In the genomic region with DNA sequence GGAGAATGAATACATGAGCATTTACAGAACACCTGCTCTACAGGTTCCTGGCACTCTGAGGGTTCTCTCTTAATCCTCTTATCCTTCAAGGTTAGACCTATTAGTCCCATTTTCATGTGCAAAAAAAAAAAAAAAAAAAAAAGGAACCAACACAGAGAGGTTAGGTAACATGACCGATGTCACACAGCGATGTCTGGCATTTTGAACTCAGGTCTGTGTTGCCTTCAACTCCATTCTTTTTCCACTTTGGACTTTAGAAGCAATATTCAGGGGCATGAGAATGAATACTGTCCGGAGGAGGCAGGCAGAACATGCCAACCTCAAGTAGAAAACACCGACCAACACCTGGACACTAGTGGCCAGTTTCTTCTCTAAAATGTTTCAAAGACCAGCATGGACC, we compare ENCODE assay signal across 27 cellular contexts. TPM values are rescaled to one million over a fixed set of nuclear protein-coding genes. Genes with fewer than 3 reads are reported as not detected.
DNase-seq lines count a peak whose midpoint lies in the region; ATAC-seq, FAIRE-seq and TF ChIP-seq lines count a peak whose summit lies in the region.
"Had no signal": no experiment of that assay in that cellular context is flagged by ENCODE, and none has a peak within 500 bp of the region (broad histone marks: within the 10 kb centered on the region; RNA-seq: fewer than 3 reads in every experiment).

No MANE protein-coding gene starts in this region.

- no peak overlapping the region for H2BK5ac ChIP-seq in H1 (ENCODE audit: low read depth, low read length)

- 73% methylated on average over 4 of the region's 4 CpGs for WGBS in A549 (ENCODE audit: missing lambda C conversion rate)
- WGBS in H1 (ENCODE audit: extremely low coverage in 1 of 2, insufficient coverage in 1 of 2, insufficient read length in 1 of 2, insufficient replicate concordance in 2 of 2, low coverage in 1 of 2, low lambda C conversion rate in 2 of 2, missing lambda C conversion rate in 1 of 2), 2 experiments = 96% methylated on average over 2 of the region's 4 CpGs; no CpG with 5 or more reads in 1 of the 2 experiments

- H3K36me3 ChIP-seq in HEK293 (ENCODE audit: control insufficient read depth in 2 of 2, insufficient read depth in 1 of 2, low read length in 2 of 2) (no peaks in the 10 kb centered on the region), Karpas-422 (ENCODE audit: insufficient read depth, low read length) (no peaks in the 10 kb centered on the region), H1 (ENCODE audit: control insufficient read depth in 2 of 4, insufficient read depth in 4 of 4, low read length in 3 of 4) (peaks cover 0 to 22% (median 5%) of the 10 kb centered on the region in 4 experiments; a peak in 4 of 8 replicates)
- H3K36me3 ChIP-seq: BE2C, BLaER1 had no signal

- H3K4me1 Mint-ChIP-seq in progenitor cell of endocrine pancreas (ENCODE audit: low read depth) = peaks cover 3% of the 10 kb centered on the region
- H3K4me1 Mint-ChIP-seq: CD14-positive monocyte; CD4-positive, CD25-positive, alpha-beta regulatory T cell; CD8-positive, alpha-beta memory T cell had no signal

- no peak overlapping the region for H2AK5ac ChIP-seq in H1 (ENCODE audit: low read depth, low read length)

- POLR2A ChIA-PET in A549 (lab: Yijun Ruan, JAX) (no interaction called here), HEK293 (lab: Yijun Ruan, JAX) (no interaction called here), H1 (lab: Charles Lee; ENCODE audit: partially characterized antibody) (interaction anchor here (3.5 kb wide), 1 partner anchor 11 kb away, joined by 11 read pairs; no protein-coding TSS in a partner anchor)

- H3K9ac ChIP-seq in Karpas-422 (ENCODE audit: low read length) (no peak overlapping the region), H1 (replicated peaks in 1 of 4; ENCODE audit: extremely low read depth in 1 of 4, low read depth in 3 of 4, low read length in 3 of 4) (no peak overlapping the region)
- H3K9ac ChIP-seq: BLaER1 had no signal

- no peaks in the 10 kb centered on the region for H3K9me3 ChIP-seq in A549
- no peaks in the 10 kb centered on the region for H3K9me3 ChIP-seq in HEK293 (ENCODE audit: control insufficient read depth, insufficient read depth, low read depth, low read length)
- no peaks in the 10 kb centered on the region for H3K9me3 ChIP-seq in Karpas-422 (ENCODE audit: low read length)
- no peaks in the 10 kb centered on the region for H3K9me3 ChIP-seq in H1 (ENCODE audit: insufficient read depth in 2 of 2, low read depth in 1 of 2, low read length in 1 of 2)
- H3K9me3 ChIP-seq: BE2C, BLaER1 had no signal

- H4K20me1 ChIP-seq in Karpas-422 (ENCODE audit: insufficient read depth, low read depth, low read length) = no peaks in the 10 kb centered on the region
- peaks cover 22% of the 10 kb centered on the region in 2 experiments for H4K20me1 ChIP-seq in H1 (replicated peaks in 1 of 2; ENCODE audit: control insufficient read depth in 1 of 2, insufficient read depth in 2 of 2, low read length in 2 of 2)
- H4K20me1 ChIP-seq: BLaER1 had no signal

- CTCF ChIA-PET in A549 (lab: Yijun Ruan, JAX) (interaction anchor here (2.1 to 3.2 kb wide), 2 partner anchors 15 to 29 kb away, joined by 9 to 11 read pairs; no protein-coding TSS in a partner anchor), HEK293 (lab: Yijun Ruan, JAX) (interaction anchor here (0.6 to 19.6 kb wide), 7 partner anchors 10 to 30 kb away, joined by 3 to 271 read pairs (median 4); a partner anchor contains a TSS), H1 (lab: Charles Lee; ENCODE audit: partially characterized antibody) (interaction anchor here (2.7 to 10.1 kb wide), 5 partner anchors 9 to 27 kb away, joined by 10 to 131 read pairs (median 28); a partner anchor contains a TSS)

- H3K27me3 ChIP-seq in Karpas-422 (ENCODE audit: low read length) (no peaks in the 10 kb centered on the region), H1 (replicated peaks in 1 of 4; ENCODE audit: control insufficient read depth in 3 of 4, extremely low read depth in 1 of 4, insufficient read depth in 3 of 4, low read length in 3 of 4) (no peaks in the 10 kb centered on the region; a peak in 2 of 7 replicates)
- H3K27me3 ChIP-seq: BLaER1 had no signal

- peaks cover 20% of the 10 kb centered on the region for H3K27me3 Mint-ChIP-seq in progenitor cell of endocrine pancreas

- no peaks in the 10 kb centered on the region for H3K9me2 ChIP-seq in Karpas-422 (replicated peaks; ENCODE audit: insufficient read depth, low read length)

- TF ChIP-seq POLR2A in A549 (IDR thresholded peaks at IDR 0.05; ENCODE audit: low read length) (no peak), H1 (IDR thresholded peaks at IDR 0.05; ENCODE audit: control extremely low read depth in 1 of 2, low read depth in 2 of 2, low read length in 2 of 2) (no peak)

- H3K4me2 ChIP-seq in A549 = no peak overlapping the region
- H3K4me2 ChIP-seq in Karpas-422 (ENCODE audit: low read depth, low read length, poor library complexity, severe bottlenecking) = no peak overlapping the region
- no peak overlapping the region for H3K4me2 ChIP-seq in H1 (ENCODE audit: insufficient read depth in 1 of 2, low read depth in 2 of 2, low read length in 2 of 2)
- H3K4me2 ChIP-seq: BLaER1 had no signal

- no peak for ATAC-seq in A549
- ATAC-seq: GM12878 had no signal

- no peaks in the 10 kb centered on the region for H3K4me1 ChIP-seq in A549
- H3K4me1 ChIP-seq in HEK293 (ENCODE audit: control insufficient read depth, insufficient read depth, low read length) = no peaks in the 10 kb centered on the region
- H3K4me1 ChIP-seq in Karpas-422 (ENCODE audit: low read length) = no peaks in the 10 kb centered on the region
- peaks cover 11 to 31% (median 18%) of the 10 kb centered on the region in 4 experiments for H3K4me1 ChIP-seq in H1 (replicated peaks in 1 of 4; ENCODE audit: control insufficient read depth in 3 of 4, insufficient read depth in 4 of 4, low read length in 3 of 4)
- H3K4me1 ChIP-seq: BE2C had no signal

- no peak overlapping the region for H3K18ac ChIP-seq in H1 (ENCODE audit: extremely low read depth, low read length)

- H3K23me2 ChIP-seq in H1 (ENCODE audit: low read depth, low read length) = peaks cover 4% of the 10 kb centered on the region; the same call in 1 of the 2 replicates

- H2AFZ ChIP-seq in Karpas-422 (ENCODE audit: low read length) (no peak overlapping the region), H1 (ENCODE audit: low read length) (no peak overlapping the region)

- H4K8ac ChIP-seq in H1 (ENCODE audit: extremely low read depth, insufficient read depth, low read length) = no peak overlapping the region

- H2BK12ac ChIP-seq in H1 (ENCODE audit: low read depth, low read length) = no peak overlapping the region

- no peak overlapping the region for H4K91ac ChIP-seq in H1 (replicated peaks; ENCODE audit: insufficient read length, low read length)

- no peak overlapping the region for H3K56ac ChIP-seq in H1 (replicated peaks; ENCODE audit: insufficient read length, low read depth, low read length)

- TF ChIP-seq RAD21 in A549 (conservative IDR thresholded peaks at IDR 0.05 in 1 of 2, IDR thresholded peaks at IDR 0.05 in 1 of 2) = no peak
- TF ChIP-seq RAD21 in H1 (IDR thresholded peaks at IDR 0.05 in 1 of 2, conservative IDR thresholded peaks at IDR 0.05 in 1 of 2; ENCODE audit: low read depth in 2 of 2, low read length in 2 of 2) = no peak

- no peak overlapping the region for H3K14ac ChIP-seq in H1 (ENCODE audit: insufficient read length)

- H3K4ac ChIP-seq in H1 (replicated peaks; ENCODE audit: insufficient read length, low read depth, low read length) = no peak overlapping the region

- no peak for TF ChIP-seq CTCF in A549 (IDR thresholded peaks at IDR 0.05)
- no peak for TF ChIP-seq CTCF in HEK293 (tag by site-specific recombination; IDR thresholded peaks at IDR 0.05)
- TF ChIP-seq CTCF in H1 (IDR thresholded peaks at IDR 0.05; ENCODE audit: control extremely low read depth in 1 of 3, insufficient read depth in 1 of 3, low read depth in 1 of 3, low read length in 3 of 3) = no peak
- no peak for TF ChIP-seq CTCF in progenitor cell of endocrine pancreas (IDR thresholded peaks at IDR 0.05; ENCODE audit: unreplicated experiment)

- H2BK15ac ChIP-seq in H1 (ENCODE audit: low read length) = no peak overlapping the region

- H3K4me3 Mint-ChIP-seq in progenitor cell of endocrine pancreas (ENCODE audit: low read depth) = no peak overlapping the region
- H3K4me3 Mint-ChIP-seq: CD14-positive monocyte; CD4-positive, alpha-beta memory T cell; CD4-positive, CD25-positive, alpha-beta regulatory T cell; CD8-positive, alpha-beta memory T cell had no signal

- H3K27ac ChIP-seq in A549 (no peak overlapping the region), HEK293 (ENCODE audit: extremely low read depth, low read depth, low read length) (no peak overlapping the region), Karpas-422 (ENCODE audit: low read length) (no peak overlapping the region), H1 (ENCODE audit: low read depth, low read length) (no peak overlapping the region)
- H3K27ac ChIP-seq: BLaER1 had no signal

- H2BK120ac ChIP-seq in H1 (replicated peaks; ENCODE audit: low read depth, low read length) = no peak overlapping the region

- DNase-seq in A549 (ENCODE audit: low read depth in 1 of 2, low spot score in 1 of 2) (no peak), Karpas-422 (peak; percentile 28), H1 (ENCODE audit: low read depth in 1 of 2, low spot score in 2 of 2) (no peak), progenitor cell of endocrine pancreas (ENCODE audit: low spot score, unreplicated experiment) (no peak), NCI-H187 (lab: John Stamatoyannopoulos, UW) (no peak)
- DNase-seq in activated CD8-positive, alpha-beta memory T cell treated with anti-CD3 and anti-CD28 coated beads, Interleukin-2, amount 50 U/mL, for 48 hours = no peak
- DNase-seq: 8988T; BE2C; C1 segment of cervical spinal cord; CD4-positive, alpha-beta memory T cell; CD4-positive, CD25-positive, alpha-beta regulatory T cell; CD8-positive, alpha-beta memory T cell; COR-L47; DMS 273 treated with DMSO at 0.1 percent for 48 hours; DMS153; DMS53; DMS79; DND-41; EL; GDM1 had no signal

- no peak overlapping the region for H3K27ac Mint-ChIP-seq in progenitor cell of endocrine pancreas
- H3K27ac Mint-ChIP-seq: CD14-positive monocyte; CD4-positive, alpha-beta memory T cell; CD4-positive, CD25-positive, alpha-beta regulatory T cell had no signal

- no peak overlapping the region for H4K5ac ChIP-seq in H1 (ENCODE audit: insufficient read length, low read depth, low read length)

- no peaks in the 10 kb centered on the region for H3K36me3 Mint-ChIP-seq in progenitor cell of endocrine pancreas (ENCODE audit: insufficient read depth)
- H3K36me3 Mint-ChIP-seq: CD14-positive monocyte; CD4-positive, alpha-beta memory T cell; CD4-positive, CD25-positive, alpha-beta regulatory T cell; CD8-positive, alpha-beta memory T cell had no signal

- H3K79me1 ChIP-seq in H1 (ENCODE audit: low read depth, low read length) = peaks cover 16% of the 10 kb centered on the region

- no peak for TF ChIP-seq EP300 in A549 (IDR thresholded peaks at IDR 0.05)
- no peak for TF ChIP-seq EP300 in H1 (IDR thresholded peaks at IDR 0.05; ENCODE audit: borderline replicate concordance in 1 of 2, low read depth in 2 of 2, low read length in 2 of 2)

- H3K4me3 ChIP-seq in A549 (no peak overlapping the region), HEK293 (ENCODE audit: low read depth, low read length) (no peak overlapping the region), Karpas-422 (ENCODE audit: low read length) (no peak overlapping the region), H1 (ENCODE audit: extremely low read depth in 1 of 4, insufficient read depth in 2 of 4, low read depth in 3 of 4, low read length in 4 of 4) (no peak overlapping the region)
- H3K4me3 ChIP-seq: BLaER1, GM12878 had no signal

- no peaks in the 10 kb centered on the region for H3K9me3 Mint-ChIP-seq in progenitor cell of endocrine pancreas (ENCODE audit: low read depth)
- H3K9me3 Mint-ChIP-seq: CD4-positive, alpha-beta memory T cell; CD4-positive, CD25-positive, alpha-beta regulatory T cell had no signal

- H3K79me2 ChIP-seq in Karpas-422 (ENCODE audit: low read length) (no peaks in the 10 kb centered on the region), H1 (ENCODE audit: control insufficient read depth in 1 of 2, insufficient read depth in 2 of 2, low read length in 2 of 2) (peaks cover 11 to 89% of the 10 kb centered on the region in 2 experiments)

- H3K23ac ChIP-seq in H1 (ENCODE audit: insufficient read length) = no peak overlapping the region

- H2BK20ac ChIP-seq in H1 (ENCODE audit: low read length) = no peak overlapping the region

- FAIRE-seq in A549 (lab: Jason Lieb, UNC) = no peak
- FAIRE-seq in H1 (lab: Jason Lieb, UNC) = no peak
- FAIRE-seq: A204.1, GM12878, GM19239 had no signal

RNA-seq across cellular contexts. Expression of a gene that starts 10.4 kb away (rescaled TPM):
- polyA plus RNA-seq in A549 (2011; rRNA removed) (0.06 and 0.11 TPM in 2 replicates), A549 (2017; fragmentation: RNase III; extraction: RNeasy Plus Mini Kit Qiagen cat#74134 plus additional on column Dnase treatment) (not detected in 3 replicates), H1 (2011; rRNA removed) (12.0 and 20.3 TPM in 2 replicates)
- 0.05 TPM in 1 of 2 replicates, not detected in the other for polyA plus RNA-seq in A549 (2012; cell fraction: cytosol; rRNA removed)
- polyA plus RNA-seq in A549 (2012; cell fraction: nucleus; rRNA removed) = 0.06 TPM in 1 of 2 replicates, not detected in the other
- 0.10 TPM in 1 of 2 replicates, not detected in the other for polyA minus RNA-seq in A549 (2011; rRNA and poly(A)+ RNA removed)
- not detected in 2 replicates for total RNA-seq in Karpas-422 (2014; rRNA removed; shearing (Covaris generic); ENCODE audit: low replicate concordance)
- 20.4 and 21.8 TPM in 2 replicates for total RNA-seq in H1 (2021; fragmentation: NEBNext Ultra II Directional; extraction: Animal tissue kit (Norgen Biotek cat#: 25700))
- polyA plus RNA-seq in H1 (2011; cell fraction: cytosol; rRNA removed) = 8.6 TPM
- 48.1 TPM for polyA plus RNA-seq in H1 (2011; cell fraction: nucleus; rRNA removed)
- 10.1 to 16.8 TPM (median 13.1 TPM) in 4 replicates for polyA plus RNA-seq in H1 (2012, experiment 1 of 2)
- 5.4 TPM for polyA plus RNA-seq in H1 (2012, experiment 2 of 2)
- polyA plus RNA-seq in H1 (2013, experiment 1 of 2) = 5.1 TPM
- 4.9 TPM for polyA plus RNA-seq in H1 (2013, experiment 2 of 2)
- polyA minus RNA-seq in H1 (2011; rRNA and poly(A)+ RNA removed) = 61.7 and 77.8 TPM in 2 replicates
- 21.0 TPM for polyA minus RNA-seq in H1 (2011; cell fraction: cytosol; rRNA and poly(A)+ RNA removed)
- 156 TPM for polyA minus RNA-seq in H1 (2011; cell fraction: nucleus; rRNA and poly(A)+ RNA removed)
- total RNA-seq in progenitor cell of endocrine pancreas = 0.55 and 0.87 TPM in 2 replicates
- total RNA-seq: CD4-positive, alpha-beta memory T cell; CD4-positive, CD25-positive, alpha-beta regulatory T cell; CD8-positive, alpha-beta memory T cell; G401; GM12878 had no signal
- polyA plus RNA-seq: CD14-positive monocyte; CD4-positive, alpha-beta memory T cell; CD4-positive, CD25-positive, alpha-beta regulatory T cell; CD8-positive, alpha-beta memory T cell; GM12878 had no signal

Comparison
In these comparisons a context has a peak if more than half of its experiments do, and no peak if none do; other contexts are left out.
1. RNA of a gene that starts 10.4 kb away (total RNA-seq): 20.4 to 21.8 TPM in H1; 0.55 to 0.87 TPM in progenitor cell of endocrine pancreas and not detected in Karpas-422; every median in the first group is over 10 times any median in the second.